ENCODE assay signal across 18 cellular contexts in genomic region chr16:1525871-1526607, GRCh38. TPM values are rescaled to one million over a fixed set of nuclear protein-coding genes. Genes with fewer than 3 reads are reported as not detected.
DNase-seq lines count a peak whose midpoint lies in the region; ATAC-seq and TF ChIP-seq lines count a peak whose summit lies in the region.
"Had no signal": no experiment of that assay in that cellular context is flagged by ENCODE, and none has a peak within 500 bp of the region (broad histone marks: within the 10 kb centered on the region; RNA-seq: fewer than 3 reads in every experiment).

No MANE protein-coding gene starts in this region.

- peak; percentile 48 for ATAC-seq in CD8-positive, alpha-beta T cell
- peak; percentile 48 for ATAC-seq in naive thymus-derived CD4-positive, alpha-beta T cell
- ATAC-seq: stimulated activated naive B cell treated with anti-CD40 and anti-IgM and Interleukin-4, amounts not matched to agents 10 μg/mL and 1 μg/mL and 100 μg/mL, for 72 hours had no signal

- intact Hi-C loops in CD8-positive, alpha-beta T cell (cut with DNase I, micrococcal nuclease) = loop anchor here in 1 of 2 experiments (1.0 to 5.0 kb wide), 4 partner anchors 17 to 181 kb away; partner anchors contain the start of genes CRAMP1, IFT140 and MAPK8IP3
- intact Hi-C loops in naive thymus-derived CD4-positive, alpha-beta T cell (cut with micrococcal nuclease) = loop anchor here in 1 of 2 donors (1.0 to 10.0 kb wide), 5 partner anchors 9 to 399 kb away; partner anchors contain the start of gene JPT2

- H3K9me3 ChIP-seq in BE2C = no peaks in the 10 kb centered on the region
- no peaks in the 10 kb centered on the region for H3K9me3 ChIP-seq in CD8-positive, alpha-beta T cell (ENCODE audit: low read length)
- no peaks in the 10 kb centered on the region for H3K9me3 ChIP-seq in naive thymus-derived CD4-positive, alpha-beta T cell (ENCODE audit: control insufficient read depth in 2 of 3, low read length in 3 of 3)
- no peaks in the 10 kb centered on the region for H3K9me3 ChIP-seq in GM23248 (ENCODE audit: low read depth)

- 91 to 95% methylated on average over 32 to 44 of the region's 44 CpGs for WGBS in GM23248 (ENCODE audit: low coverage in 1 of 2, low lambda C conversion rate in 2 of 2, missing lambda C conversion rate in 2 of 2), 2 experiments

- CTCF ChIA-PET in CD8-positive, alpha-beta T cell (lab: Charles Lee) = interaction anchor here (0.9 to 1.5 kb wide), 6 partner anchors 9 to 187 kb away, joined by 3 to 5 read pairs (median 3); partner anchors contain the start of gene PERCC1
- CTCF ChIA-PET in naive thymus-derived CD4-positive, alpha-beta T cell (lab: Charles Lee) = interaction anchor here (0.5 to 0.9 kb wide), 5 partner anchors 13 to 959 kb away, joined by 3 to 4 read pairs (median 3); partner anchors contain the start of gene NHLRC4

- no peak overlapping the region for H3K27ac ChIP-seq in CD8-positive, alpha-beta T cell (ENCODE audit: low read depth, low read length)
- H3K27ac ChIP-seq in naive thymus-derived CD4-positive, alpha-beta T cell (ENCODE audit: low read depth, low read length) = peak overlapping the region; percentile 71
- H3K27ac ChIP-seq in GM23248 = no peak overlapping the region
- H3K27ac ChIP-seq: dorsolateral prefrontal cortex had no signal

- H3K4me3 ChIP-seq in BE2C (ENCODE audit: low read depth, low read length) (no peak overlapping the region), GM23248 (no peak overlapping the region)
- peak overlapping the region; percentile 51 for H3K4me3 ChIP-seq in CD8-positive, alpha-beta T cell (ENCODE audit: low read depth, low read length)
- H3K4me3 ChIP-seq in naive thymus-derived CD4-positive, alpha-beta T cell (ENCODE audit: low read length) = peak overlapping the region; percentile 24
- H3K4me3 ChIP-seq: dorsolateral prefrontal cortex had no signal

- peaks cover 9% of the 10 kb centered on the region for H3K4me1 ChIP-seq in BE2C
- peaks cover 30% of the 10 kb centered on the region for H3K4me1 ChIP-seq in CD8-positive, alpha-beta T cell (ENCODE audit: insufficient read depth, low read length)
- H3K4me1 ChIP-seq in naive thymus-derived CD4-positive, alpha-beta T cell (ENCODE audit: control insufficient read depth in 2 of 2, insufficient read depth in 2 of 2, low read length in 2 of 2) = peaks cover 10 to 33% of the 10 kb centered on the region in 2 donors
- peaks cover 10% of the 10 kb centered on the region; the same call in 1 of the 2 replicates for H3K4me1 ChIP-seq in GM23248 (ENCODE audit: insufficient read depth)

- H2AFZ ChIP-seq in GM23248 = no peak overlapping the region

- no peak overlapping the region for H3K9ac ChIP-seq in GM23248

- H3K27me3 Mint-ChIP-seq in CD8-positive, alpha-beta T cell (ENCODE audit: low read depth) = no peaks in the 10 kb centered on the region
- H3K27me3 Mint-ChIP-seq in naive thymus-derived CD4-positive, alpha-beta T cell = no peaks in the 10 kb centered on the region
- peaks cover 0 to 2% (median 2%) of the 10 kb centered on the region in 3 donors for H3K27me3 Mint-ChIP-seq in immature natural killer cell (ENCODE audit: low read depth in 3 of 3)
- H3K27me3 Mint-ChIP-seq: stimulated activated naive B cell treated with anti-CD40 and anti-IgM and Interleukin-4, amounts not matched to agents 10 μg/mL and 1 μg/mL and 100 μg/mL, for 72 hours had no signal

- H3K36me3 ChIP-seq in BE2C (no peaks in the 10 kb centered on the region), GM23248 (ENCODE audit: low read depth) (no peaks in the 10 kb centered on the region)
- H3K36me3 ChIP-seq in CD8-positive, alpha-beta T cell (ENCODE audit: insufficient read depth, low read length) = no peaks in the 10 kb centered on the region
- peaks cover 0 to 4% (median 0%) of the 10 kb centered on the region in 3 experiments for H3K36me3 ChIP-seq in naive thymus-derived CD4-positive, alpha-beta T cell (ENCODE audit: control insufficient read depth in 2 of 3, insufficient read depth in 3 of 3, low read length in 3 of 3)

- no peaks in the 10 kb centered on the region for H3K27me3 ChIP-seq in BE2C
- no peaks in the 10 kb centered on the region for H3K27me3 ChIP-seq in CD8-positive, alpha-beta T cell (ENCODE audit: insufficient read depth, low read length)
- H3K27me3 ChIP-seq in naive thymus-derived CD4-positive, alpha-beta T cell (ENCODE audit: control insufficient read depth in 2 of 2, insufficient read depth in 2 of 2, low read length in 2 of 2) = no peaks in the 10 kb centered on the region
- H3K27me3 ChIP-seq in GM23248 (replicated peaks; ENCODE audit: insufficient read depth) = no peaks in the 10 kb centered on the region
- H3K27me3 ChIP-seq: dorsolateral prefrontal cortex had no signal

- POLR2A ChIA-PET in CD8-positive, alpha-beta T cell (lab: Charles Lee) = interaction anchor here (1.0 to 1.8 kb wide), 6 partner anchors 7 to 180 kb away, joined by 3 to 6 read pairs (median 4); partner anchors contain the start of genes MAPK8IP3, TELO2 and TMEM204
- POLR2A ChIA-PET in naive thymus-derived CD4-positive, alpha-beta T cell (lab: Charles Lee) = interaction anchor here (0.6 to 3.0 kb wide), 9 partner anchors 8 to 437 kb away, joined by 3 to 15 read pairs (median 4); partner anchors contain the start of genes JPT2, TELO2 and TMEM204

- no peaks in the 10 kb centered on the region for H3K9me2 ChIP-seq in GM23248 (ENCODE audit: insufficient read depth)

- H3K4me2 ChIP-seq in GM23248 (ENCODE audit: unreplicated experiment) = no peak overlapping the region

- H4K20me1 ChIP-seq in GM23248 (ENCODE audit: insufficient read depth) = no peaks in the 10 kb centered on the region

- peaks cover 32% of the 10 kb centered on the region for H3K4me1 Mint-ChIP-seq in CD8-positive, alpha-beta T cell (ENCODE audit: low read depth)
- peaks cover 12 to 47% (median 29%) of the 10 kb centered on the region in 7 donors for H3K4me1 Mint-ChIP-seq in naive thymus-derived CD4-positive, alpha-beta T cell
- H3K4me1 Mint-ChIP-seq in immature natural killer cell = peaks cover 0 to 8% of the 10 kb centered on the region in 2 donors

- no peaks in the 10 kb centered on the region for H3K9me3 Mint-ChIP-seq in CD8-positive, alpha-beta T cell
- no peaks in the 10 kb centered on the region for H3K9me3 Mint-ChIP-seq in naive thymus-derived CD4-positive, alpha-beta T cell
- H3K9me3 Mint-ChIP-seq in immature natural killer cell = no peaks in the 10 kb centered on the region
- H3K9me3 Mint-ChIP-seq: neural crest cell; stimulated activated naive B cell treated with anti-CD40 and anti-IgM and Interleukin-4, amounts not matched to agents 10 μg/mL and 1 μg/mL and 100 μg/mL, for 72 hours had no signal

- H3K4me3 Mint-ChIP-seq in CD8-positive, alpha-beta T cell = peak overlapping the region; percentile 85
- H3K4me3 Mint-ChIP-seq in naive thymus-derived CD4-positive, alpha-beta T cell = peak overlapping the region; percentile 60 to 85 (median 78)
- H3K4me3 Mint-ChIP-seq in immature natural killer cell = no peak overlapping the region
- H3K4me3 Mint-ChIP-seq: neural crest cell; stimulated activated naive B cell treated with anti-CD40 and anti-IgM and Interleukin-4, amounts not matched to agents 10 μg/mL and 1 μg/mL and 100 μg/mL, for 72 hours had no signal

- DNase-seq in BE2C (peak; percentile 9), NCI-H2081 treated with DMSO at 0.1 percent for 48 hours (lab: John Stamatoyannopoulos, UW) (no peak), NCI-H524 (lab: John Stamatoyannopoulos, UW) (no peak), GM23248 (no peak), immature natural killer cell (no peak)
- DNase-seq in CD8-positive, alpha-beta T cell = peak in 5 of 7 experiments; percentile 38 to 74 (median 44)
- peak; percentile 19 for DNase-seq in activated effector memory CD4-positive, alpha-beta T cell treated with Interleukin-2 at 50 U/mL for 16 hours
- DNase-seq in naive thymus-derived CD4-positive, alpha-beta T cell = peak in 3 of 9 donors; percentile 25 to 31 (median 30)
- DNase-seq: dorsolateral prefrontal cortex; HCEC 1CT; midbrain; NCI-H2029; NCI-H446; stimulated activated CD4-positive, alpha-beta T cell treated with anti-CD3 and anti-CD28 coated beads, Interleukin-12 subunit alpha, Interleukin-12 subunit beta, amount 100 ng/mL, for 4 hours; stimulated activated naive B cell treated with anti-CD40 and anti-IgM and Interleukin-4, amounts not matched to agents 10 μg/mL and 1 μg/mL and 100 μg/mL, for 72 hours had no signal

- peaks cover 5% of the 10 kb centered on the region; the same call in 1 of the 2 replicates for H3F3A ChIP-seq in GM23248 (ENCODE audit: insufficient read depth)

- TF ChIP-seq CTCF in BE2C (IDR thresholded peaks at IDR 0.05; ENCODE audit: low read depth, low read length) = no peak
- no peak for TF ChIP-seq CTCF in CD8-positive, alpha-beta T cell (IDR thresholded peaks at IDR 0.05)

- peaks cover 9% of the 10 kb centered on the region for H3K36me3 Mint-ChIP-seq in CD8-positive, alpha-beta T cell
- H3K36me3 Mint-ChIP-seq in naive thymus-derived CD4-positive, alpha-beta T cell = peaks cover 0 to 8% (median 0%) of the 10 kb centered on the region in 5 donors
- H3K36me3 Mint-ChIP-seq in immature natural killer cell = no peaks in the 10 kb centered on the region

- in situ Hi-C loops in GM23248 (cut with MboI) = no loop called here

- peak overlapping the region; percentile 84 for H3K27ac Mint-ChIP-seq in CD8-positive, alpha-beta T cell
- H3K27ac Mint-ChIP-seq in naive thymus-derived CD4-positive, alpha-beta T cell = peak overlapping the region; percentile 55 to 94 (median 88)
- H3K27ac Mint-ChIP-seq in immature natural killer cell = no peak overlapping the region
- H3K27ac Mint-ChIP-seq: stimulated activated naive B cell treated with anti-CD40 and anti-IgM and Interleukin-4, amounts not matched to agents 10 μg/mL and 1 μg/mL and 100 μg/mL, for 72 hours had no signal

- no peaks in the 10 kb centered on the region for H3K79me2 ChIP-seq in GM23248 (ENCODE audit: insufficient read depth)

RNA-seq across cellular contexts. Expression of gene TMEM204, which starts 7.4 kb away (rescaled TPM):
- 21.0 TPM for polyA plus RNA-seq in BE2C (2012; ENCODE audit: insufficient read depth, insufficient read length, low read depth)
- 1 to 10 TPM; 6.8 to 7.3 TPM for total RNA-seq in CD8-positive, alpha-beta T cell
- total RNA-seq in naive thymus-derived CD4-positive, alpha-beta T cell = 100 to 1,000 TPM in 2 of 5 experiments, 10 to 100 TPM in 3; 26.3 to 162 (median 47.5) TPM
- polyA plus RNA-seq in naive thymus-derived CD4-positive, alpha-beta T cell = 100 to 1,000 TPM; 152 to 186 TPM
- total RNA-seq in GM23248 (2014; rRNA removed; shearing (Covaris generic)) = 40.0 and 43.1 TPM in 2 replicates
- 26.0 and 28.6 TPM in 2 replicates for polyA plus RNA-seq in GM23248 (2016; fragmentation: Nextera tagmentation; extraction: Ambion mirVana)
- polyA plus RNA-seq in immature natural killer cell = 10 to 100 TPM; 23.0 to 41.0 (median 38.3) TPM
- total RNA-seq: G401 had no signal

RNA-seq across cellular contexts. Expression of gene TELO2, which starts 32.9 kb away (rescaled TPM):
- polyA plus RNA-seq in BE2C (2012; ENCODE audit: insufficient read depth, insufficient read length, low read depth) = 110 TPM
- 10 to 100 TPM; 23.0 to 23.6 TPM for total RNA-seq in CD8-positive, alpha-beta T cell
- 10 to 100 TPM; 46.9 to 58.9 (median 50.3) TPM for total RNA-seq in naive thymus-derived CD4-positive, alpha-beta T cell
- polyA plus RNA-seq in naive thymus-derived CD4-positive, alpha-beta T cell = 10 to 100 TPM; 10.5 to 18.7 TPM
- total RNA-seq in GM23248 (2014; rRNA removed; shearing (Covaris generic)) = 24.7 and 29.3 TPM in 2 replicates
- 28.5 and 30.5 TPM in 2 replicates for polyA plus RNA-seq in GM23248 (2016; fragmentation: Nextera tagmentation; extraction: Ambion mirVana)
- 10 to 100 TPM; 12.0 to 16.4 (median 12.3) TPM for polyA plus RNA-seq in immature natural killer cell

RNA-seq across cellular contexts. Expression of gene PTX4, which starts 37.3 kb away (rescaled TPM):
- polyA plus RNA-seq in BE2C (2012; ENCODE audit: insufficient read depth, insufficient read length, low read depth) = not detected
- not detected for total RNA-seq in CD8-positive, alpha-beta T cell
- under 1 TPM in 2 of 5 experiments, not detected in 3; 0.24 to 0.64 TPM for total RNA-seq in naive thymus-derived CD4-positive, alpha-beta T cell
- not detected for polyA plus RNA-seq in naive thymus-derived CD4-positive, alpha-beta T cell
- total RNA-seq in GM23248 (2014; rRNA removed; shearing (Covaris generic)) = not detected in 2 replicates
- polyA plus RNA-seq in GM23248 (2016; fragmentation: Nextera tagmentation; extraction: Ambion mirVana) (0.18 TPM in 1 of 2 replicates, not detected in the other), immature natural killer cell (not detected)
- polyA plus RNA-seq: esophagus had no signal

RNA-seq across cellular contexts. Expression of gene CLCN7, which starts 51.2 kb away (rescaled TPM):
- polyA plus RNA-seq in BE2C (2012; ENCODE audit: insufficient read depth, insufficient read length, low read depth) = 139 TPM
- 10 to 100 TPM; 85.7 to 90.0 TPM for total RNA-seq in CD8-positive, alpha-beta T cell
- total RNA-seq in naive thymus-derived CD4-positive, alpha-beta T cell = 100 to 1,000 TPM in 4 of 5 experiments, 10 to 100 TPM in 1; 74.8 to 140 (median 115) TPM
- 10 to 100 TPM; 17.0 to 35.1 TPM for polyA plus RNA-seq in naive thymus-derived CD4-positive, alpha-beta T cell
- total RNA-seq in GM23248 (2014; rRNA removed; shearing (Covaris generic)) = 37.3 and 39.3 TPM in 2 replicates
- polyA plus RNA-seq in GM23248 (2016; fragmentation: Nextera tagmentation; extraction: Ambion mirVana) (31.7 and 33.6 TPM in 2 replicates), immature natural killer cell (10 to 100 TPM; 19.8 to 44.8 (median 21.5) TPM)

Comparison
In these comparisons a context has a peak if more than half of its experiments do, and no peak if none do; other contexts are left out.
1. DNase-seq: peak in BE2C (single experiment), CD8-positive, alpha-beta T cell (5 of 7) and activated effector memory CD4-positive, alpha-beta T cell treated with Interleukin-2 at 50 U/mL for 16 hours (single experiment); none in NCI-H2081 treated with DMSO at 0.1 percent for 48 hours (single experiment), NCI-H524 (0 of 2), GM23248 (single experiment) and immature natural killer cell (0 of 3).
2. H3K4me3 ChIP-seq: peak in CD8-positive, alpha-beta T cell (single experiment) and naive thymus-derived CD4-positive, alpha-beta T cell (single experiment); none in BE2C (single experiment) and GM23248 (single experiment).
3. H3K27ac Mint-ChIP-seq: peak in CD8-positive, alpha-beta T cell (single experiment) and naive thymus-derived CD4-positive, alpha-beta T cell (9 of 9); none in immature natural killer cell (0 of 6).
4. H3K4me3 Mint-ChIP-seq: peak in CD8-positive, alpha-beta T cell (single experiment) and naive thymus-derived CD4-positive, alpha-beta T cell (10 of 10); none in immature natural killer cell (0 of 5).